ENCODE assay signal across 18 cellular contexts in the genomic region with DNA sequence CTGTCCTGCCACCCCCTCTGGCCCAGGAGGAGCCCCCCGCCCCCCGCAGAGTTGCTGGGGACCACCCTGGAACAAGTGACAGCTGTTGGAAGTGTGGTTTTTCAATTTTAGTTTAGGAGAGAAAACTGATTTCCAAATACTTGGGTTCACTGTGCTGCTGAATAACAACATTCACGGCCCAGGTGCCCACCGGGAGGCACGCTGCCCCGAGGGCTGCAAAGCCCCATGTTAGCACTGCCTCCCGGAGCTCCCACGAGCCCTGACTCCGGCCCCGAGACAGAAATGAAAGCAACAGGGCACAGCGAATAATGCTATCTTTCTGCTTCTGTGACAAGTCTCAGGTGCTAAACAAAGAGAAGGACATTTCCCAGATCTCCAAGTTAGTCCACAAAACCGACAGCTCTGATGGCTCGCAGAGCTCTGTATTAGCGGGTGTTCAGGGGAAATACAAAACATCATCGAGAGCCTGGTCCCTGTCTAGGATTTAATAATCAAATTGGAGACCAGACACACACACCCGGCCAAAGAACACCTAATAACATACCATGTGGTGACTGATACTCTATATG.
DNase-seq lines count a peak whose midpoint lies in the region; ATAC-seq and TF ChIP-seq lines count a peak whose summit lies in the region.
"Had no signal": no experiment of that assay in that cellular context is flagged by ENCODE, and none has a peak within 500 bp of the region (broad histone marks: within the 10 kb centered on the region; RNA-seq: fewer than 3 reads in every experiment).

No MANE protein-coding gene starts in this region.

- no peaks in the 10 kb centered on the region for H3K36me3 Mint-ChIP-seq in CD8-positive, alpha-beta T cell
- H3K36me3 Mint-ChIP-seq in T-helper 17 cell (ENCODE audit: low read depth): no peaks in the 10 kb centered on the region

- POLR2A ChIA-PET in RWPE1 (lab: Yijun Ruan, JAX; ENCODE audit: low non-redundant PET): no interaction called here
- POLR2A ChIA-PET in CD8-positive, alpha-beta T cell (lab: Charles Lee): no interaction called here

- no peak overlapping the region for H2AK5ac ChIP-seq in trophoblast cell (ENCODE audit: low read length)

- no peak overlapping the region for H3K27ac Mint-ChIP-seq in CD8-positive, alpha-beta T cell
- H3K27ac Mint-ChIP-seq in T-helper 17 cell: no peak overlapping the region
- H3K27ac Mint-ChIP-seq: B cell; CD4-positive, alpha-beta T cell had no signal

- peak overlapping the region; percentile 48 for H2BK120ac ChIP-seq in trophoblast cell (ENCODE audit: insufficient read depth, low read length, poor library complexity)

- peaks cover 28% of the 10 kb centered on the region for H3K79me1 ChIP-seq in trophoblast cell (ENCODE audit: low read length)

- peak overlapping the region; percentile 1 for H3K4me2 ChIP-seq in trophoblast cell (ENCODE audit: low read length)

- peak overlapping the region; percentile 55 for H4K8ac ChIP-seq in trophoblast cell (ENCODE audit: low read depth, low read length)

- peak overlapping the region; percentile 0 for H3K4ac ChIP-seq in trophoblast cell (ENCODE audit: low read depth, low read length)

- no peaks in the 10 kb centered on the region for H3K9me3 Mint-ChIP-seq in CD8-positive, alpha-beta T cell
- H3K9me3 Mint-ChIP-seq: CD4-positive, alpha-beta T cell had no signal

- no peak for TF ChIP-seq CTCF in RWPE1 (conservative IDR thresholded peaks at IDR 0.05; ENCODE audit: low read depth)
- no peak for TF ChIP-seq CTCF in esophagus muscularis mucosa (IDR thresholded peaks at IDR 0.05)
- TF ChIP-seq CTCF in CD8-positive, alpha-beta T cell (IDR thresholded peaks at IDR 0.05): no peak

- H3K27ac ChIP-seq in RWPE1 (peak overlapping the region; percentile 58), esophagus muscularis mucosa (replicated peaks in 1 of 4) (peak overlapping the region in 2 of 4 donors; percentile 7 to 35), trophoblast cell (ENCODE audit: low read depth, low read length) (peak overlapping the region; percentile 93)
- no peak overlapping the region for H3K27ac ChIP-seq in CD8-positive, alpha-beta T cell (ENCODE audit: low read depth, low read length)
- H3K27ac ChIP-seq: HL-60 had no signal

- DNase-seq in H7 (peak; percentile 34), RWPE1 (ENCODE audit: low spot score) (no peak), esophagus muscularis mucosa (ENCODE audit: extremely low spot score) (no peak), trophoblast cell (no peak), NCI-H82 (lab: John Stamatoyannopoulos, UW) (no peak), T-helper 17 cell (no peak), medulla oblongata (ENCODE audit: extremely low spot score) (no peak)
- DNase-seq in CD8-positive, alpha-beta T cell: no peak
- DNase-seq: ACHN; CD4-positive, alpha-beta T cell; DMS79; NCI-H1417 treated with DMSO at 0.1 percent for 48 hours; NCI-H1930; NCI-H2171; NCI-H446 treated with DMSO at 0.1 percent for 48 hours; OCI-M1 had no signal

- ATAC-seq in CD8-positive, alpha-beta T cell: no peak
- no peak for ATAC-seq in T-helper 17 cell

- H4K91ac ChIP-seq in trophoblast cell (ENCODE audit: low read depth, low read length): peak overlapping the region; percentile 87

- H3K9me3 ChIP-seq in esophagus muscularis mucosa: no peaks in the 10 kb centered on the region
- H3K9me3 ChIP-seq in trophoblast cell (ENCODE audit: insufficient read depth, low read depth, low read length): no peaks in the 10 kb centered on the region
- H3K9me3 ChIP-seq in CD8-positive, alpha-beta T cell (ENCODE audit: low read length): no peaks in the 10 kb centered on the region
- no peaks in the 10 kb centered on the region for H3K9me3 ChIP-seq in T-helper 17 cell (ENCODE audit: control insufficient read depth, low read length, poor library complexity, severe bottlenecking)

- H2AFZ ChIP-seq in trophoblast cell (ENCODE audit: insufficient read depth, low read length, poor library complexity): no peak overlapping the region

- H3K4me3 ChIP-seq in H7 (ENCODE audit: insufficient read depth, low read depth, low read length): no peak overlapping the region
- H3K4me3 ChIP-seq in esophagus muscularis mucosa: peak overlapping the region; percentile 29 to 39 (median 32)
- H3K4me3 ChIP-seq in trophoblast cell (ENCODE audit: low read depth, low read length): no peak overlapping the region
- H3K4me3 ChIP-seq in CD8-positive, alpha-beta T cell (ENCODE audit: low read depth, low read length): no peak overlapping the region

- H3K4me3 Mint-ChIP-seq in CD8-positive, alpha-beta T cell: no peak overlapping the region
- H3K4me3 Mint-ChIP-seq in T-helper 17 cell: no peak overlapping the region
- H3K4me3 Mint-ChIP-seq: B cell; CD4-positive, alpha-beta T cell had no signal

- no peak overlapping the region for H4K12ac ChIP-seq in trophoblast cell (ENCODE audit: low read depth, low read length)

- H3K4me1 ChIP-seq in esophagus muscularis mucosa (peaks cover 7 to 19% (median 14%) of the 10 kb centered on the region in 4 donors), trophoblast cell (ENCODE audit: control insufficient read depth in 1 of 2, insufficient read depth in 2 of 2, low read length in 2 of 2) (peaks cover 35 to 39% of the 10 kb centered on the region in 2 experiments)
- H3K4me1 ChIP-seq in CD8-positive, alpha-beta T cell (ENCODE audit: insufficient read depth, low read length): no peaks in the 10 kb centered on the region

- no peak for TF ChIP-seq POLR2A in esophagus muscularis mucosa (IDR thresholded peaks at IDR 0.05; ENCODE audit: low read depth)

- H3K27me3 ChIP-seq in H7 (ENCODE audit: control insufficient read depth, insufficient read depth, low read length): no peaks in the 10 kb centered on the region
- no peaks in the 10 kb centered on the region for H3K27me3 ChIP-seq in esophagus muscularis mucosa
- no peaks in the 10 kb centered on the region for H3K27me3 ChIP-seq in trophoblast cell (ENCODE audit: insufficient read depth, low read length)
- H3K27me3 ChIP-seq in CD8-positive, alpha-beta T cell (ENCODE audit: insufficient read depth, low read length): no peaks in the 10 kb centered on the region

- no peak for TF ChIP-seq EP300 in esophagus muscularis mucosa (IDR thresholded peaks at IDR 0.05)

- H3K36me3 ChIP-seq in H7 (replicated peaks; ENCODE audit: control insufficient read depth, insufficient read depth, low read length) (no peaks in the 10 kb centered on the region), esophagus muscularis mucosa (no peaks in the 10 kb centered on the region), trophoblast cell (ENCODE audit: control insufficient read depth in 1 of 2, insufficient read depth in 2 of 2, low read length in 2 of 2) (peaks cover 9 to 11% of the 10 kb centered on the region in 2 experiments)
- H3K36me3 ChIP-seq in CD8-positive, alpha-beta T cell (ENCODE audit: insufficient read depth, low read length): no peaks in the 10 kb centered on the region

- H2BK12ac ChIP-seq in trophoblast cell (ENCODE audit: low read length): peak overlapping the region; percentile 37

- H2BK5ac ChIP-seq in trophoblast cell (ENCODE audit: low read depth, low read length, poor library complexity): peak overlapping the region; percentile 78

- CTCF ChIA-PET in RWPE1 (lab: Yijun Ruan, JAX): no interaction called here
- CTCF ChIA-PET in CD8-positive, alpha-beta T cell (lab: Charles Lee): no interaction called here

- peaks cover 9% of the 10 kb centered on the region for H3K27me3 Mint-ChIP-seq in CD8-positive, alpha-beta T cell (ENCODE audit: low read depth)
- H3K27me3 Mint-ChIP-seq in T-helper 17 cell: peaks cover 38% of the 10 kb centered on the region

- no peak overlapping the region for H3K9ac ChIP-seq in trophoblast cell (ENCODE audit: low read length)

- H3K4me1 Mint-ChIP-seq in CD8-positive, alpha-beta T cell (ENCODE audit: low read depth): no peaks in the 10 kb centered on the region
- H3K4me1 Mint-ChIP-seq in T-helper 17 cell: no peaks in the 10 kb centered on the region
- H3K4me1 Mint-ChIP-seq: B cell had no signal

- H3K18ac ChIP-seq in trophoblast cell (ENCODE audit: low read length): peak overlapping the region; percentile 58

- intact Hi-C loops in esophagus muscularis mucosa (cut with DNase I): no loop called here
- intact Hi-C loops in CD8-positive, alpha-beta T cell (cut with DNase I, micrococcal nuclease): no loop called here

- 57% methylated on average over 16 of the region's 16 CpGs for WGBS in esophagus muscularis mucosa
- no CpG with 5 or more reads among the region's 16 CpGs for WGBS in trophoblast cell (ENCODE audit: extremely low coverage, insufficient coverage, insufficient read length)

- no peak overlapping the region for H3K23ac ChIP-seq in trophoblast cell (ENCODE audit: low read length)

- peak overlapping the region; percentile 65 for H3K14ac ChIP-seq in trophoblast cell (ENCODE audit: low read length)

- H3K79me2 ChIP-seq in trophoblast cell (ENCODE audit: control insufficient read depth, insufficient read depth, low read length, poor library complexity): no peaks in the 10 kb centered on the region

Comparison
In these comparisons a context has a peak if more than half of its experiments do, and no peak if none do; other contexts are left out.
1. H3K4me3 ChIP-seq: peak in esophagus muscularis mucosa (4 of 4); none in H7 (single experiment), trophoblast cell (single experiment) and CD8-positive, alpha-beta T cell (single experiment).